In genomic region chr7:74438327-74438726, GRCh38 we compare ENCODE assay signal across 37 cellular contexts. TPM values are rescaled to one million over a fixed set of nuclear protein-coding genes. Genes with fewer than 3 reads are reported as not detected.
DNase-seq lines count a peak whose midpoint lies in the region; ATAC-seq, FAIRE-seq and TF ChIP-seq lines count a peak whose summit lies in the region.
"Had no signal": no experiment of that assay in that cellular context is flagged by ENCODE, and none has a peak within 500 bp of the region (broad histone marks: within the 10 kb centered on the region; RNA-seq: fewer than 3 reads in every experiment).

No MANE protein-coding gene starts in this region.

- H3K79me2 ChIP-seq in K562 (ENCODE audit: control insufficient read depth, insufficient read depth, low read length) (no peaks in the 10 kb centered on the region), neural progenitor cell (ENCODE audit: low read depth) (no peaks in the 10 kb centered on the region), osteoblast (ENCODE audit: insufficient read depth, low read length) (no peaks in the 10 kb centered on the region)

- no peak for TF ChIP-seq RAD21 in K562 (CRISPR knock-in tag; conservative IDR thresholded peaks at IDR 0.05 in 1 of 2, IDR thresholded peaks at IDR 0.05 in 1 of 2)

- POLR2A ChIA-PET in HEK293 (lab: Yijun Ruan, JAX): interaction anchor here (0.6 kb wide), 1 partner anchor 12 kb away, joined by 3 read pairs; no protein-coding TSS in a partner anchor
- POLR2A ChIA-PET in K562 (lab: Yijun Ruan, JAX): interaction anchor here (1.4 kb wide), 1 partner anchor 13 kb away, joined by 3 read pairs; no protein-coding TSS in a partner anchor
- POLR2A ChIA-PET in activated CD8-positive, alpha-beta T cell treated with anti-CD3 and anti-CD28 coated beads, Interleukin-2, amount 10 ng/mL, durations not matched to agents 7 days and 5 days (lab: Charles Lee): no interaction called here

- WGBS in K562 (ENCODE audit: insufficient coverage, low coverage, missing lambda C conversion rate): 21% methylated on average over 2 of the region's 2 CpGs

- no peak overlapping the region for H3K9ac ChIP-seq in K562 (ENCODE audit: insufficient read depth in 1 of 2, low read depth in 2 of 2, low read length in 2 of 2)
- H3K9ac ChIP-seq in neural progenitor cell: no peak overlapping the region
- H3K9ac ChIP-seq: BLaER1; BLaER1 treated with 17β-estradiol and CSF1 and Interleukin-3, amounts not matched to agents 10 nM and 100 nM had no signal

- peaks cover 14% of the 10 kb centered on the region for H3K4me1 Mint-ChIP-seq in neural progenitor cell
- no peaks in the 10 kb centered on the region for H3K4me1 Mint-ChIP-seq in activated CD8-positive, alpha-beta T cell treated with anti-CD3 and anti-CD28 coated beads, Interleukin-2, amount 10 ng/mL, durations not matched to agents 7 days and 5 days (ENCODE audit: low read depth)
- H3K4me1 Mint-ChIP-seq: B cell; CD14-positive monocyte; CD4-positive, alpha-beta memory T cell; CD4-positive, CD25-positive, alpha-beta regulatory T cell; CD8-positive, alpha-beta memory T cell had no signal

- no peak for DNase-seq in K562 (ENCODE audit: extremely low read depth in 1 of 4, low spot score in 3 of 4)
- peak; percentile 0 for DNase-seq in neural progenitor cell (ENCODE audit: low spot score)
- peak; percentile 3 for DNase-seq in osteoblast (ENCODE audit: insufficient read length, low spot score, missing footprints)
- no peak for DNase-seq in kidney tubule cell (ENCODE audit: low spot score)
- DNase-seq in activated CD8-positive, alpha-beta T cell treated with anti-CD3 and anti-CD28 coated beads, Interleukin-2, amount 10 ng/mL, durations not matched to agents 7 days and 5 days: no peak
- no peak for DNase-seq in RKO (ENCODE audit: low spot score)
- no peak for DNase-seq in mucosa of gallbladder (ENCODE audit: low spot score)
- DNase-seq: 8988T; ACHN; AML-193; BE2C; C1 segment of cervical spinal cord; Caco-2; Calu3; CD4-positive, alpha-beta memory T cell; CD4-positive, alpha-beta T cell; CD4-positive, CD25-positive, alpha-beta regulatory T cell; CD8-positive, alpha-beta memory T cell; CD8-positive, alpha-beta T cell; COR-L47; DMS 273 treated with DMSO at 0.1 percent for 48 hours; DMS153; DMS53; DMS79; DMS79 treated with DMSO at 0.1 percent for 48 hours; DND-41; EL had no signal

- H2AFZ ChIP-seq in K562 (ENCODE audit: low read depth, low read length) (no peak overlapping the region), neural progenitor cell (replicated peaks) (no peak overlapping the region), osteoblast (ENCODE audit: low read length) (no peak overlapping the region)

- TF ChIP-seq EP300 in K562 (IDR thresholded peaks at IDR 0.05; ENCODE audit: low read length): no peak

- in situ Hi-C loops in K562 (cut with MboI): no loop called here

- TF ChIP-seq CTCF in HEK293 (tag by site-specific recombination; IDR thresholded peaks at IDR 0.05) (no peak), K562 (IDR thresholded peaks at IDR 0.05 in 2 of 3, conservative IDR thresholded peaks at IDR 0.05 in 1 of 3; ENCODE audit: insufficient read depth in 2 of 3, low read depth in 1 of 3, low read length in 3 of 3) (no peak), neural progenitor cell (IDR thresholded peaks at IDR 0.05) (no peak), osteoblast (IDR thresholded peaks at IDR 0.05; ENCODE audit: extremely low read depth, low read depth, low read length) (no peak)

- H3K36me3 Mint-ChIP-seq in neural progenitor cell: peaks cover 2% of the 10 kb centered on the region
- H3K36me3 Mint-ChIP-seq in activated CD8-positive, alpha-beta T cell treated with anti-CD3 and anti-CD28 coated beads, Interleukin-2, amount 10 ng/mL, durations not matched to agents 7 days and 5 days (ENCODE audit: low read depth): no peaks in the 10 kb centered on the region
- H3K36me3 Mint-ChIP-seq: CD14-positive monocyte; CD4-positive, CD25-positive, alpha-beta regulatory T cell; CD8-positive, alpha-beta T cell had no signal

- H3F3A ChIP-seq in neural progenitor cell (ENCODE audit: low read depth): no peaks in the 10 kb centered on the region

- no peaks in the 10 kb centered on the region for H3K9me3 ChIP-seq in HEK293 (ENCODE audit: control insufficient read depth, insufficient read depth, low read depth, low read length)
- peaks cover 7% of the 10 kb centered on the region for H3K9me3 ChIP-seq in K562 (replicated peaks; ENCODE audit: control insufficient read depth, insufficient read depth, low read depth, low read length)
- H3K9me3 ChIP-seq in neural progenitor cell (ENCODE audit: low read depth): peaks cover 7% of the 10 kb centered on the region
- no peaks in the 10 kb centered on the region for H3K9me3 ChIP-seq in osteoblast (ENCODE audit: low read depth, low read length)
- H3K9me3 ChIP-seq: BE2C had no signal

- H3K27ac ChIP-seq in HEK293 (ENCODE audit: extremely low read depth, low read depth, low read length) (no peak overlapping the region), K562 (ENCODE audit: extremely low read depth, low read depth, low read length) (no peak overlapping the region), neural progenitor cell (no peak overlapping the region), osteoblast (ENCODE audit: low read depth, low read length) (no peak overlapping the region)
- H3K27ac ChIP-seq: 22Rv1; A549; BLaER1; BLaER1 treated with 17β-estradiol and CSF1 and Interleukin-3, amounts not matched to agents 10 nM and 100 nM; C4-2B had no signal

- no peak overlapping the region for H3K4me2 ChIP-seq in K562 (ENCODE audit: insufficient read depth, low read length)
- H3K4me2 ChIP-seq in neural progenitor cell: no peak overlapping the region
- H3K4me2 ChIP-seq in osteoblast (ENCODE audit: insufficient read depth, low read length): no peak overlapping the region
- H3K4me2 ChIP-seq: A549 had no signal

- no peaks in the 10 kb centered on the region for H3K9me1 ChIP-seq in K562 (ENCODE audit: control insufficient read depth, insufficient read depth, low read length)

- BruUV-seq in K562 (replicated peaks; lab: Mats Ljungman, UMichigan): no TSS peak

- no peak overlapping the region for H3K4me3 Mint-ChIP-seq in neural progenitor cell
- H3K4me3 Mint-ChIP-seq in activated CD8-positive, alpha-beta T cell treated with anti-CD3 and anti-CD28 coated beads, Interleukin-2, amount 10 ng/mL, durations not matched to agents 7 days and 5 days: no peak overlapping the region
- H3K4me3 Mint-ChIP-seq: B cell; CD14-positive monocyte; CD4-positive, alpha-beta memory T cell; CD4-positive, alpha-beta T cell; CD8-positive, alpha-beta memory T cell; CD8-positive, alpha-beta T cell had no signal

- H3K27me3 ChIP-seq in K562 (ENCODE audit: control insufficient read depth in 2 of 2, insufficient read depth in 2 of 2, low read length in 2 of 2) (peaks cover 6 to 36% of the 10 kb centered on the region in 2 experiments; a peak in 4 of 5 replicates), neural progenitor cell (no peaks in the 10 kb centered on the region), osteoblast (ENCODE audit: insufficient read depth, low read length) (no peaks in the 10 kb centered on the region)
- H3K27me3 ChIP-seq: BE2C; BLaER1; BLaER1 treated with 17β-estradiol and CSF1 and Interleukin-3, amounts not matched to agents 10 nM and 100 nM had no signal

- no peaks in the 10 kb centered on the region for H4K20me1 ChIP-seq in K562 (replicated peaks; ENCODE audit: control insufficient read depth, insufficient read depth, low read length)
- H4K20me1 ChIP-seq in neural progenitor cell (ENCODE audit: low read depth): no peaks in the 10 kb centered on the region
- H4K20me1 ChIP-seq in osteoblast (ENCODE audit: insufficient read depth, low read length): no peaks in the 10 kb centered on the region
- H4K20me1 ChIP-seq: BLaER1; BLaER1 treated with 17β-estradiol and CSF1 and Interleukin-3, amounts not matched to agents 10 nM and 100 nM had no signal

- CTCF ChIA-PET in HEK293 (lab: Yijun Ruan, JAX) (interaction anchor here (1.5 to 2.5 kb wide), 2 partner anchors 12 to 128 kb away, joined by 8 to 10 read pairs; no protein-coding TSS in a partner anchor), K562 (lab: Yijun Ruan, JAX; ENCODE audit: low intra/inter-chr PET ratio) (no interaction called here)
- CTCF ChIA-PET in activated CD8-positive, alpha-beta T cell treated with anti-CD3 and anti-CD28 coated beads, Interleukin-2, amount 10 ng/mL, durations not matched to agents 7 days and 5 days (lab: Charles Lee): interaction anchor here (1.0 kb wide), 1 partner anchor 128 kb away, joined by 3 read pairs; no protein-coding TSS in a partner anchor

- H3K27me3 Mint-ChIP-seq in neural progenitor cell (ENCODE audit: insufficient read depth, low read depth): peaks cover 13% of the 10 kb centered on the region
- H3K27me3 Mint-ChIP-seq in activated CD8-positive, alpha-beta T cell treated with anti-CD3 and anti-CD28 coated beads, Interleukin-2, amount 10 ng/mL, durations not matched to agents 7 days and 5 days (ENCODE audit: low read depth): no peaks in the 10 kb centered on the region
- H3K27me3 Mint-ChIP-seq: B cell; CD4-positive, alpha-beta T cell; CD4-positive, CD25-positive, alpha-beta regulatory T cell had no signal

- no peak for FAIRE-seq in K562 (lab: Jason Lieb, UNC)
- FAIRE-seq: A204.1, A549, D721Med had no signal

- intact Hi-C loops in K562 (cut with micrococcal nuclease): no loop called here

- 0 out of 2 replicates have a peak, but pooled peaks cover 2% of the 10 kb centered on the region for H3K4me1 ChIP-seq in HEK293 (ENCODE audit: control insufficient read depth, insufficient read depth, low read length)
- H3K4me1 ChIP-seq in K562 (replicated peaks in 1 of 2; ENCODE audit: control insufficient read depth in 2 of 2, insufficient read depth in 2 of 2, low read length in 2 of 2): no peaks in the 10 kb centered on the region; a peak in 1 of 5 replicates
- H3K4me1 ChIP-seq in neural progenitor cell: no peaks in the 10 kb centered on the region
- H3K4me1 ChIP-seq in osteoblast (ENCODE audit: insufficient read depth, low read length): no peaks in the 10 kb centered on the region
- H3K4me1 ChIP-seq: BE2C had no signal

- ATAC-seq in K562: no peak
- no peak for ATAC-seq in activated CD8-positive, alpha-beta T cell treated with anti-CD3 and anti-CD28 coated beads, Interleukin-2, amount 10 ng/mL, durations not matched to agents 7 days and 5 days
- ATAC-seq: A549; CD8-positive, alpha-beta T cell had no signal

- peaks cover 7% of the 10 kb centered on the region for H3K9me3 Mint-ChIP-seq in neural progenitor cell
- H3K9me3 Mint-ChIP-seq in activated CD8-positive, alpha-beta T cell treated with anti-CD3 and anti-CD28 coated beads, Interleukin-2, amount 10 ng/mL, durations not matched to agents 7 days and 5 days (ENCODE audit: insufficient read depth): peaks cover 6% of the 10 kb centered on the region
- H3K9me3 Mint-ChIP-seq: CD4-positive, alpha-beta T cell had no signal

- H3K36me3 ChIP-seq in HEK293 (ENCODE audit: control insufficient read depth in 2 of 2, insufficient read depth in 1 of 2, low read length in 2 of 2): no peaks in the 10 kb centered on the region
- no peaks in the 10 kb centered on the region for H3K36me3 ChIP-seq in K562 (ENCODE audit: control insufficient read depth, insufficient read depth, low read length)
- H3K36me3 ChIP-seq in neural progenitor cell: no peaks in the 10 kb centered on the region
- H3K36me3 ChIP-seq in osteoblast (ENCODE audit: insufficient read depth, low read length): no peaks in the 10 kb centered on the region
- H3K36me3 ChIP-seq: BE2C, BLaER1 had no signal

- no peak overlapping the region for H3K27ac Mint-ChIP-seq in neural progenitor cell
- no peak overlapping the region for H3K27ac Mint-ChIP-seq in activated CD8-positive, alpha-beta T cell treated with anti-CD3 and anti-CD28 coated beads, Interleukin-2, amount 10 ng/mL, durations not matched to agents 7 days and 5 days
- H3K27ac Mint-ChIP-seq: B cell; CD14-positive monocyte; CD4-positive, alpha-beta memory T cell; CD4-positive, alpha-beta T cell; CD4-positive, CD25-positive, alpha-beta regulatory T cell; CD8-positive, alpha-beta memory T cell; CD8-positive, alpha-beta T cell had no signal

- TF ChIP-seq POLR2A in K562 (conservative IDR thresholded peaks at IDR 0.05): no peak

- H3K4me3 ChIP-seq in HEK293 (ENCODE audit: low read depth, low read length) (no peak overlapping the region), K562 (no peak overlapping the region), neural progenitor cell (no peak overlapping the region), osteoblast (ENCODE audit: insufficient read depth, low read length) (no peak overlapping the region)
- H3K4me3 ChIP-seq: A549; BLaER1; BLaER1 treated with 17β-estradiol and CSF1 and Interleukin-3, amounts not matched to agents 10 nM and 100 nM had no signal

RNA-seq across cellular contexts. Expression of gene GTF2IRD1, which starts 15.4 kb away (rescaled TPM):
- 23.2 and 65.0 TPM in 2 replicates for total RNA-seq in K562 (2011; cell fraction: chromatin; rRNA removed; ENCODE audit: low replicate concordance)
- total RNA-seq in K562 (2011; cell fraction: nucleolus; rRNA removed): 30.5 and 35.3 TPM in 2 replicates
- total RNA-seq in K562 (2011; cell fraction: nucleoplasm; rRNA removed): 22.2 and 23.5 TPM in 2 replicates
- total RNA-seq in K562 (2014; rRNA removed) (9.2 and 12.4 TPM in 2 replicates), K562 (2014; rRNA removed; fragmentation: Illumina TruSeq; extraction: Trizol) (10.8 and 14.0 TPM in 2 replicates), K562 (2015; rRNA removed; fragmentation: Illumina TruSeq; extraction: Trizol) (13.4 and 15.1 TPM in 2 replicates), K562 (2021) (30.2 and 32.1 TPM in 2 replicates), neural progenitor cell (ENCODE audit: low replicate concordance) (25.6 and 48.5 TPM in 2 replicates), osteoblast (15.9 and 18.6 TPM in 2 replicates), mucosa of gallbladder (28.9 TPM)
- polyA plus RNA-seq in K562 (2011; rRNA removed) (12.8 and 17.6 TPM in 2 replicates), K562 (2014; fragmentation: Illumina TruSeq; extraction: Trizol) (23.8 and 24.5 TPM in 2 replicates), K562 (2014; fragmentation: Nextera tagmentation; extraction: Ambion mirVana) (1 to 10 TPM; 9.1 to 10.0 TPM), K562 (2014; rRNA removed) (17.0 and 20.8 TPM in 2 replicates)
- 9.3 and 13.0 TPM in 2 replicates for polyA plus RNA-seq in K562 (2011; cell fraction: cytosol; rRNA removed)
- polyA plus RNA-seq in K562 (2011; cell fraction: nucleus; rRNA removed): 15.6 and 24.1 TPM in 2 replicates
- 19.1 and 31.6 TPM in 2 replicates for polyA plus RNA-seq in K562 (2012)
- polyA minus RNA-seq in K562 (2011; rRNA and poly(A)+ RNA removed): 9.2 and 9.7 TPM in 2 replicates
- polyA minus RNA-seq in K562 (2011; cell fraction: cytosol; rRNA and poly(A)+ RNA removed): 21.2 and 21.5 TPM in 2 replicates
- 11.3 and 12.9 TPM in 2 replicates for polyA minus RNA-seq in K562 (2011; cell fraction: nucleus; rRNA and poly(A)+ RNA removed)
- total RNA-seq in activated CD8-positive, alpha-beta T cell treated with anti-CD3 and anti-CD28 coated beads, Interleukin-2, amount 10 ng/mL, durations not matched to agents 7 days and 5 days: not detected
- polyA plus RNA-seq: CD14-positive monocyte; CD8-positive, alpha-beta memory T cell had no signal

Comparison
In these comparisons a context has a peak if more than half of its experiments do, and no peak if none do; other contexts are left out.
1. DNase-seq: peak in neural progenitor cell (single experiment) and osteoblast (single experiment); none in K562 (0 of 4), kidney tubule cell (single experiment), activated CD8-positive, alpha-beta T cell treated with anti-CD3 and anti-CD28 coated beads, Interleukin-2, amount 10 ng/mL, durations not matched to agents 7 days and 5 days (single experiment), RKO (single experiment) and mucosa of gallbladder (single experiment).
2. RNA of gene GTF2IRD1, which starts 15.4 kb away (total RNA-seq): 28.9 TPM in mucosa of gallbladder (single experiment), 25.6 to 48.5 TPM in neural progenitor cell, 15.9 to 18.6 TPM in osteoblast and 9.2 to 65.0 TPM in K562; not detected in activated CD8-positive, alpha-beta T cell treated with anti-CD3 and anti-CD28 coated beads, Interleukin-2, amount 10 ng/mL, durations not matched to agents 7 days and 5 days; every median in the first group is over 4 times any median in the second.
3. Of the 44 proteins assayed by ChIP-seq in both K562 and HEK293: peak only in K562: TRIM28; only in HEK293: none; in both: ZNF707; in neither: 42.